In genomic region chr1:11355594-11356467, GRCh38 we compare ENCODE assay signal across 14 cellular contexts.
A peak's percentile ranks its signal among the peaks of the same experiment; 100 is the strongest.
DNase-seq lines count a peak whose midpoint lies in the region; ATAC-seq lines count a peak whose summit lies in the region.
"Had no signal": no experiment of that assay in that cellular context is flagged by ENCODE, and none has a peak within 500 bp of the region (broad histone marks: within the 10 kb centered on the region; RNA-seq: fewer than 3 reads in every experiment).

No MANE protein-coding gene starts in this region.

- H3K27ac Mint-ChIP-seq in CD8-positive, alpha-beta memory T cell, result no peak overlapping the region
- H3K27ac Mint-ChIP-seq: effector memory CD8-positive, alpha-beta T cell had no signal

- CTCF ChIA-PET in CD8-positive, alpha-beta memory T cell (lab: Charles Lee), result no interaction called here

- H3K36me3 ChIP-seq in HUES48 (ENCODE audit: control insufficient read depth, insufficient read depth, low read length), result no peaks in the 10 kb centered on the region
- H3K36me3 ChIP-seq in CD8-positive, alpha-beta memory T cell (ENCODE audit: insufficient read depth, low read length), result no peaks in the 10 kb centered on the region
- H3K36me3 ChIP-seq: right atrium auricular region, thoracic aorta had no signal

- peak overlapping the region; percentile 13; the same call in 1 of the 2 replicates for H3K9ac ChIP-seq in HUES48 (ENCODE audit: low read depth, low read length)

- peaks cover 28 to 61% of the 10 kb centered on the region in 2 donors for H3K27me3 Mint-ChIP-seq in CD8-positive, alpha-beta memory T cell

- H3K4me3 ChIP-seq in HUES48 (ENCODE audit: low read depth, low read length), result peak overlapping the region; percentile 38
- H3K4me3 ChIP-seq in CD8-positive, alpha-beta memory T cell (ENCODE audit: low read length), result no peak overlapping the region
- H3K4me3 ChIP-seq: right atrium auricular region, thoracic aorta had no signal

- H3K4me1 ChIP-seq in HUES48 (ENCODE audit: control insufficient read depth, insufficient read depth, low read length), result peaks cover 24% of the 10 kb centered on the region
- H3K4me1 ChIP-seq in CD8-positive, alpha-beta memory T cell (ENCODE audit: insufficient read depth, low read length), result peaks cover 7% of the 10 kb centered on the region
- H3K4me1 ChIP-seq: right atrium auricular region had no signal

- peak overlapping the region; percentile 73 for H3K27ac ChIP-seq in HUES48 (ENCODE audit: low read depth, low read length)
- no peak overlapping the region for H3K27ac ChIP-seq in CD8-positive, alpha-beta memory T cell (ENCODE audit: low read depth, low read length)
- H3K27ac ChIP-seq: right atrium auricular region, thoracic aorta had no signal

- peak; percentile 96 for DNase-seq in NCI-H2171 treated with DMSO at 0.1 percent for 48 hours (lab: John Stamatoyannopoulos, UW)
- DNase-seq in globus pallidus (ENCODE audit: low spot score), result peak; percentile 79
- DNase-seq in occipital lobe (lab: John Stamatoyannopoulos, UW), result peak; percentile 60
- DNase-seq in SIG-M5 (lab: John Stamatoyannopoulos, UW), result no peak
- DNase-seq in CD8-positive, alpha-beta memory T cell, result no peak
- no peak for DNase-seq in NCI-H1930 (lab: John Stamatoyannopoulos, UW)
- DNase-seq: activated CD8-positive, alpha-beta memory T cell treated with anti-CD3 and anti-CD28 coated beads, Interleukin-2, amount 50 U/mL, for 48 hours; effector memory CD8-positive, alpha-beta T cell; Right ventricle myocardium superior had no signal

- no peak for ATAC-seq in HG03159 (IDR thresholded peaks at IDR 0.05; ENCODE audit: unreplicated experiment)
- ATAC-seq: effector memory CD8-positive, alpha-beta T cell had no signal

- H3K36me3 Mint-ChIP-seq in CD8-positive, alpha-beta memory T cell, result no peaks in the 10 kb centered on the region
- H3K36me3 Mint-ChIP-seq: memory B cell had no signal

- H3K27me3 ChIP-seq in HUES48 (ENCODE audit: control insufficient read depth, insufficient read depth, low read length), result no peaks in the 10 kb centered on the region
- peaks cover 6% of the 10 kb centered on the region for H3K27me3 ChIP-seq in CD8-positive, alpha-beta memory T cell (ENCODE audit: insufficient read depth, low read length, poor library complexity, severe bottlenecking)
- H3K27me3 ChIP-seq: right atrium auricular region had no signal

- H3K9me3 ChIP-seq in HUES48 (ENCODE audit: control insufficient read depth, insufficient read depth, low read length), result no peaks in the 10 kb centered on the region
- H3K9me3 ChIP-seq in CD8-positive, alpha-beta memory T cell (ENCODE audit: low read length), result no peaks in the 10 kb centered on the region
- H3K9me3 ChIP-seq: thoracic aorta had no signal

- H3K4me3 Mint-ChIP-seq in CD8-positive, alpha-beta memory T cell, result no peak overlapping the region
- H3K4me3 Mint-ChIP-seq: effector memory CD8-positive, alpha-beta T cell; memory B cell had no signal

- peaks cover 0 to 2% (median 0%) of the 10 kb centered on the region in 5 donors for H3K9me3 Mint-ChIP-seq in CD8-positive, alpha-beta memory T cell
- H3K9me3 Mint-ChIP-seq: effector memory CD8-positive, alpha-beta T cell had no signal

- H3K4me1 Mint-ChIP-seq in CD8-positive, alpha-beta memory T cell, result no peaks in the 10 kb centered on the region

- POLR2A ChIA-PET in CD8-positive, alpha-beta memory T cell (lab: Charles Lee), result no interaction called here

Comparison
In these comparisons a context has a peak if more than half of its experiments do, and no peak if none do; other contexts are left out.
1. DNase-seq: peak in NCI-H2171 treated with DMSO at 0.1 percent for 48 hours (single experiment), globus pallidus (single experiment) and occipital lobe (single experiment); none in SIG-M5 (single experiment), CD8-positive, alpha-beta memory T cell (0 of 5) and NCI-H1930 (0 of 2).